ENCODE assay signal across 2 cellular contexts in genomic region chr7:150458756-150459155, GRCh38.
TF ChIP-seq lines count a peak whose summit lies in the region.

No MANE protein-coding gene starts in this region.

TF ChIP-seq in HepG2, 621 proteins besides CTCF, POLR2A, EP300 and RAD21:
- TF ChIP-seq RAD51 (IDR thresholded peaks at IDR 0.05; ENCODE audit: borderline replicate concordance) = peak; percentile 12; the same call in 1 of the 2 replicates
- TF ChIP-seq RFXAP (CRISPR knock-in tag; IDR thresholded peaks at IDR 0.05; ENCODE audit: borderline replicate concordance) = no peak
- TF ChIP-seq, protein P1, sequence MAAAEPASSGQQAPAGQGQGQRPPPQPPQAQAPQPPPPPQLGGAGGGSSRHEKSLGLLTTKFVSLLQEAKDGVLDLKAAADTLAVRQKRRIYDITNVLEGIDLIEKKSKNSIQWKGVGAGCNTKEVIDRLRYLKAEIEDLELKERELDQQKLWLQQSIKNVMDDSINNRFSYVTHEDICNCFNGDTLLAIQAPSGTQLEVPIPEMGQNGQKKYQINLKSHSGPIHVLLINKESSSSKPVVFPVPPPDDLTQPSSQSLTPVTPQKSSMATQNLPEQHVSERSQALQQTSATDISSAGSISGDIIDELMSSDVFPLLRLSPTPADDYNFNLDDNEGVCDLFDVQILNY (CRISPR knock-in tag; conservative IDR thresholded peaks at IDR 0.05) = no peak
- no peak for TF ChIP-seq HMG20B (CRISPR knock-in tag; conservative IDR thresholded peaks at IDR 0.05)
- no peak for TF ChIP-seq NCOA2 (CRISPR knock-in tag; IDR thresholded peaks at IDR 0.05)
- no peak for TF ChIP-seq JDP2 (CRISPR knock-in tag; IDR thresholded peaks at IDR 0.05; ENCODE audit: borderline replicate concordance)

TF ChIP-seq in K562, 482 proteins besides CTCF, POLR2A, EP300 and RAD21:
- TF ChIP-seq RAD51 (IDR thresholded peaks at IDR 0.05; ENCODE audit: borderline replicate concordance, low read depth) (peak; percentile 58), GTF2E2 (tag; IDR thresholded peaks at IDR 0.05) (no peak), ZNF282 (CRISPR knock-in tag; IDR thresholded peaks at IDR 0.05) (no peak), HSF4 (CRISPR knock-in tag; IDR thresholded peaks at IDR 0.05; ENCODE audit: borderline replicate concordance) (no peak)
- TF ChIP-seq, protein P2, sequence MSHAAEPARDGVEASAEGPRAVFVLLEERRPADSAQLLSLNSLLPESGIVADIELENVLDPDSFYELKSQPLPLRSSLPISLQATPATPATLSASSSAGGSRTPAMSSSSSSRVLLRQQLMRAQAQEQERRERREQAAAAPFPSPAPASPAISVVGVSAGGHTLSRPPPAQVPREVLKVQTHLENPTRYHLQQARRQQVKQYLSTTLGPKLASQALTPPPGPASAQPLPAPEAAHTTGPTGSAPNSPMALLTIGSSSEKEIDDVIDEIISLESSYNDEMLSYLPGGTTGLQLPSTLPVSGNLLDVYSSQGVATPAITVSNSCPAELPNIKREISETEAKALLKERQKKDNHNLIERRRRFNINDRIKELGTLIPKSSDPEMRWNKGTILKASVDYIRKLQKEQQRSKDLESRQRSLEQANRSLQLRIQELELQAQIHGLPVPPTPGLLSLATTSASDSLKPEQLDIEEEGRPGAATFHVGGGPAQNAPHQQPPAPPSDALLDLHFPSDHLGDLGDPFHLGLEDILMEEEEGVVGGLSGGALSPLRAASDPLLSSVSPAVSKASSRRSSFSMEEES (CRISPR knock-in tag; IDR thresholded peaks at IDR 0.05) = peak; percentile 82
